1 cellular context compared by ENCODE assay signal in the genomic region with DNA sequence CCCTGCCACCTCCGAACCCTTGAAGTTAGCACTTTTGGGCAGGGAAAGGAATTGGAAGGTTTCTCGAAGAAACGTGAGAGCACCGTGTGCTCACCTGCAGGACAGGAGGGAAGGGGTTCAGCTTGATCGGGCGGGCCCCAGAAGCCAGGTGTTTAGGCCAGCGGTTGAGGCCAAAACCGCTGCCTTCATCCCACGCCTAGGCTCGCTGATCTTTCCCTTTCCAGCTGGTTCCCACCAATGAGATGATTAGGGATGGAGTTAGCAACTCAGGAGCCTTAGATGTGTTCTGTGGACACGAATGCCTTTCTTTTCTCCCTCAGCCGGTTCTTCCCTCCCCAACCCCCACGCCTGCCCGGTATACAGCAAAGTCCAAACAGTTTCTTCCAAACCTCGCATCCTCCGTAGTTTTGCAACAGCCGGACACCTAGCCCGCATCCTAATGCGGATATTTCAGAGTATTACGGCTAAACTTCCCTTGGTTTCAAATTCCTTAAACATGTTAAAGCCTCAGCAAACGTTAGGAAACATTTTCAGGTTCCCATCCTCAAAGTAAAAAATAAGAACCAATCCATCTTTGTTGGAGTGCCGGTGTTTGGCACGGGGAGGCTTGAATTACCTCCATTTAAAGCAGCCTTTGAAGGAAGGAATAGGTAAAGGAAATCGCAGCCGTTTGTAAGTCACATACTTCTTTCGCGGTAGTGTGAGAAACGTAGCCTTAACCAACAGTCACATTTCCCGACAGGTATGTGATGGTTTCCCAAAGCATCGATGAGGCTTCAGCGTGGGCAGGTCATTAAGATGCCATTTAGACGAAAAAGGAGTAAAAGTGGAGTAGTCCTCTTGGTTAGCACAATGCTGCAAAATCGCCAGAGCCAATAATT.
TF ChIP-seq lines count a peak whose summit lies in the region.

No MANE protein-coding gene starts in this region.

TF ChIP-seq in K562, 482 proteins besides CTCF, POLR2A, EP300 and RAD21 (continued from another document and continues in another):
- TF ChIP-seq, protein P1, sequence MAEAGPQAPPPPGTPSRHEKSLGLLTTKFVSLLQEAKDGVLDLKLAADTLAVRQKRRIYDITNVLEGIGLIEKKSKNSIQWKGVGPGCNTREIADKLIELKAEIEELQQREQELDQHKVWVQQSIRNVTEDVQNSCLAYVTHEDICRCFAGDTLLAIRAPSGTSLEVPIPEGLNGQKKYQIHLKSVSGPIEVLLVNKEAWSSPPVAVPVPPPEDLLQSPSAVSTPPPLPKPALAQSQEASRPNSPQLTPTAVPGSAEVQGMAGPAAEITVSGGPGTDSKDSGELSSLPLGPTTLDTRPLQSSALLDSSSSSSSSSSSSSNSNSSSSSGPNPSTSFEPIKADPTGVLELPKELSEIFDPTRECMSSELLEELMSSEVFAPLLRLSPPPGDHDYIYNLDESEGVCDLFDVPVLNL (CRISPR knock-in tag; IDR thresholded peaks at IDR 0.05; ENCODE audit: low read depth) = no peak
- TF ChIP-seq STAT5A (IDR thresholded peaks at IDR 0.05; ENCODE audit: borderline replicate concordance, low read length) = no peak
- TF ChIP-seq, protein P2, sequence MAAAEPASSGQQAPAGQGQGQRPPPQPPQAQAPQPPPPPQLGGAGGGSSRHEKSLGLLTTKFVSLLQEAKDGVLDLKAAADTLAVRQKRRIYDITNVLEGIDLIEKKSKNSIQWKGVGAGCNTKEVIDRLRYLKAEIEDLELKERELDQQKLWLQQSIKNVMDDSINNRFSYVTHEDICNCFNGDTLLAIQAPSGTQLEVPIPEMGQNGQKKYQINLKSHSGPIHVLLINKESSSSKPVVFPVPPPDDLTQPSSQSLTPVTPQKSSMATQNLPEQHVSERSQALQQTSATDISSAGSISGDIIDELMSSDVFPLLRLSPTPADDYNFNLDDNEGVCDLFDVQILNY (CRISPR knock-in tag; IDR thresholded peaks at IDR 0.05) = no peak
- 0 out of 2 replicates have a peak, but pooled peaks have one; percentile 16 for TF ChIP-seq SMARCE1 (IDR thresholded peaks at IDR 0.05)
- no peak for TF ChIP-seq ZNF253 (CRISPR knock-in tag; conservative IDR thresholded peaks at IDR 0.05)
- no peak for TF ChIP-seq ZNF133 (CRISPR knock-in tag; IDR thresholded peaks at IDR 0.05)
- TF ChIP-seq TSC22D4 (tag; IDR thresholded peaks at IDR 0.05) = no peak
- TF ChIP-seq, protein P3, sequence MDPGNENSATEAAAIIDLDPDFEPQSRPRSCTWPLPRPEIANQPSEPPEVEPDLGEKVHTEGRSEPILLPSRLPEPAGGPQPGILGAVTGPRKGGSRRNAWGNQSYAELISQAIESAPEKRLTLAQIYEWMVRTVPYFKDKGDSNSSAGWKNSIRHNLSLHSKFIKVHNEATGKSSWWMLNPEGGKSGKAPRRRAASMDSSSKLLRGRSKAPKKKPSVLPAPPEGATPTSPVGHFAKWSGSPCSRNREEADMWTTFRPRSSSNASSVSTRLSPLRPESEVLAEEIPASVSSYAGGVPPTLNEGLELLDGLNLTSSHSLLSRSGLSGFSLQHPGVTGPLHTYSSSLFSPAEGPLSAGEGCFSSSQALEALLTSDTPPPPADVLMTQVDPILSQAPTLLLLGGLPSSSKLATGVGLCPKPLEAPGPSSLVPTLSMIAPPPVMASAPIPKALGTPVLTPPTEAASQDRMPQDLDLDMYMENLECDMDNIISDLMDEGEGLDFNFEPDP (CRISPR knock-in tag; IDR thresholded peaks at IDR 0.05) = no peak
- no peak for TF ChIP-seq YY1 (IDR thresholded peaks at IDR 0.05; ENCODE audit: borderline replicate concordance in 1 of 3, control insufficient read depth in 1 of 3, extremely low read depth in 1 of 3, insufficient read depth in 3 of 3, insufficient read length in 1 of 3, insufficient replicate concordance in 2 of 3, low read depth in 1 of 3, low read length in 2 of 3)
- TF ChIP-seq, protein P4, sequence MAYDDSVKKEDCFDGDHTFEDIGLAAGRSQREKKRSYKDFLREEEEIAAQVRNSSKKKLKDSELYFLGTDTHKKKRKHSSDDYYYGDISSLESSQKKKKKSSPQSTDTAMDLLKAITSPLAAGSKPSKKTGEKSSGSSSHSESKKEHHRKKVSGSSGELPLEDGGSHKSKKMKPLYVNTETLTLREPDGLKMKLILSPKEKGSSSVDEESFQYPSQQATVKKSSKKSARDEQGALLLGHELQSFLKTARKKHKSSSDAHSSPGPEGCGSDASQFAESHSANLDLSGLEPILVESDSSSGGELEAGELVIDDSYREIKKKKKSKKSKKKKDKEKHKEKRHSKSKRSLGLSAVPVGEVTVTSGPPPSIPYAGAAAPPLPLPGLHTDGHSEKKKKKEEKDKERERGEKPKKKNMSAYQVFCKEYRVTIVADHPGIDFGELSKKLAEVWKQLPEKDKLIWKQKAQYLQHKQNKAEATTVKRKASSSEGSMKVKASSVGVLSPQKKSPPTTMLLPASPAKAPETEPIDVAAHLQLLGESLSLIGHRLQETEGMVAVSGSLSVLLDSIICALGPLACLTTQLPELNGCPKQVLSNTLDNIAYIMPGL (CRISPR knock-in tag; IDR thresholded peaks at IDR 0.05) = no peak
- TF ChIP-seq CEBPB (tag; IDR thresholded peaks at IDR 0.05) = peak; percentile 41
- TF ChIP-seq CREB1 (IDR thresholded peaks at IDR 0.05) = no peak
- TF ChIP-seq CREB1 (CRISPR knock-in tag; IDR thresholded peaks at IDR 0.05) = no peak
- no peak for TF ChIP-seq ZNF785 (CRISPR knock-in tag; IDR thresholded peaks at IDR 0.05)
- TF ChIP-seq LCOR (CRISPR knock-in tag; IDR thresholded peaks at IDR 0.05) = 0 out of 2 replicates have a peak, but pooled peaks have one; percentile 66
- TF ChIP-seq SREBF2 (CRISPR knock-in tag; IDR thresholded peaks at IDR 0.05) = no peak
- TF ChIP-seq POLR3G (IDR thresholded peaks at IDR 0.05; ENCODE audit: extremely low read depth, insufficient read length, insufficient replicate concordance) = no peak
- TF ChIP-seq RHOXF2B (CRISPR knock-in tag; conservative IDR thresholded peaks at IDR 0.05) = no peak
- TF ChIP-seq HNRNPL (IDR thresholded peaks at IDR 0.05; ENCODE audit: low read depth, low read length) = no peak
- no peak for TF ChIP-seq POU5F1 (IDR thresholded peaks at IDR 0.05; ENCODE audit: borderline replicate concordance, low read depth, low read length, partially characterized antibody)
- TF ChIP-seq KAT7 (CRISPR knock-in tag; IDR thresholded peaks at IDR 0.05; ENCODE audit: borderline replicate concordance) = no peak; the same call in 1 of the 2 replicates
- TF ChIP-seq NBN (IDR thresholded peaks at IDR 0.05; ENCODE audit: low read depth) = no peak
- TF ChIP-seq ZNF143 (CRISPR knock-in tag; IDR thresholded peaks at IDR 0.05) = no peak
- no peak for TF ChIP-seq RBM17 (IDR thresholded peaks at IDR 0.05; ENCODE audit: borderline replicate concordance, low read depth, low read length)
- TF ChIP-seq RBM15 (IDR thresholded peaks at IDR 0.05; ENCODE audit: insufficient read depth, low read length) = no peak
- TF ChIP-seq, protein P5, sequence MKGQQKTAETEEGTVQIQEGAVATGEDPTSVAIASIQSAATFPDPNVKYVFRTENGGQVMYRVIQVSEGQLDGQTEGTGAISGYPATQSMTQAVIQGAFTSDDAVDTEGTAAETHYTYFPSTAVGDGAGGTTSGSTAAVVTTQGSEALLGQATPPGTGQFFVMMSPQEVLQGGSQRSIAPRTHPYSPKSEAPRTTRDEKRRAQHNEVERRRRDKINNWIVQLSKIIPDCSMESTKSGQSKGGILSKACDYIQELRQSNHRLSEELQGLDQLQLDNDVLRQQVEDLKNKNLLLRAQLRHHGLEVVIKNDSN (CRISPR knock-in tag; IDR thresholded peaks at IDR 0.05) = no peak
- TF ChIP-seq, protein P6, sequence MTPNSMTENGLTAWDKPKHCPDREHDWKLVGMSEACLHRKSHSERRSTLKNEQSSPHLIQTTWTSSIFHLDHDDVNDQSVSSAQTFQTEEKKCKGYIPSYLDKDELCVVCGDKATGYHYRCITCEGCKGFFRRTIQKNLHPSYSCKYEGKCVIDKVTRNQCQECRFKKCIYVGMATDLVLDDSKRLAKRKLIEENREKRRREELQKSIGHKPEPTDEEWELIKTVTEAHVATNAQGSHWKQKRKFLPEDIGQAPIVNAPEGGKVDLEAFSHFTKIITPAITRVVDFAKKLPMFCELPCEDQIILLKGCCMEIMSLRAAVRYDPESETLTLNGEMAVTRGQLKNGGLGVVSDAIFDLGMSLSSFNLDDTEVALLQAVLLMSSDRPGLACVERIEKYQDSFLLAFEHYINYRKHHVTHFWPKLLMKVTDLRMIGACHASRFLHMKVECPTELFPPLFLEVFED (CRISPR knock-in tag; conservative IDR thresholded peaks at IDR 0.05) = no peak
- no peak for TF ChIP-seq BCL6 (CRISPR knock-in tag; IDR thresholded peaks at IDR 0.05)
- TF ChIP-seq, protein P7, sequence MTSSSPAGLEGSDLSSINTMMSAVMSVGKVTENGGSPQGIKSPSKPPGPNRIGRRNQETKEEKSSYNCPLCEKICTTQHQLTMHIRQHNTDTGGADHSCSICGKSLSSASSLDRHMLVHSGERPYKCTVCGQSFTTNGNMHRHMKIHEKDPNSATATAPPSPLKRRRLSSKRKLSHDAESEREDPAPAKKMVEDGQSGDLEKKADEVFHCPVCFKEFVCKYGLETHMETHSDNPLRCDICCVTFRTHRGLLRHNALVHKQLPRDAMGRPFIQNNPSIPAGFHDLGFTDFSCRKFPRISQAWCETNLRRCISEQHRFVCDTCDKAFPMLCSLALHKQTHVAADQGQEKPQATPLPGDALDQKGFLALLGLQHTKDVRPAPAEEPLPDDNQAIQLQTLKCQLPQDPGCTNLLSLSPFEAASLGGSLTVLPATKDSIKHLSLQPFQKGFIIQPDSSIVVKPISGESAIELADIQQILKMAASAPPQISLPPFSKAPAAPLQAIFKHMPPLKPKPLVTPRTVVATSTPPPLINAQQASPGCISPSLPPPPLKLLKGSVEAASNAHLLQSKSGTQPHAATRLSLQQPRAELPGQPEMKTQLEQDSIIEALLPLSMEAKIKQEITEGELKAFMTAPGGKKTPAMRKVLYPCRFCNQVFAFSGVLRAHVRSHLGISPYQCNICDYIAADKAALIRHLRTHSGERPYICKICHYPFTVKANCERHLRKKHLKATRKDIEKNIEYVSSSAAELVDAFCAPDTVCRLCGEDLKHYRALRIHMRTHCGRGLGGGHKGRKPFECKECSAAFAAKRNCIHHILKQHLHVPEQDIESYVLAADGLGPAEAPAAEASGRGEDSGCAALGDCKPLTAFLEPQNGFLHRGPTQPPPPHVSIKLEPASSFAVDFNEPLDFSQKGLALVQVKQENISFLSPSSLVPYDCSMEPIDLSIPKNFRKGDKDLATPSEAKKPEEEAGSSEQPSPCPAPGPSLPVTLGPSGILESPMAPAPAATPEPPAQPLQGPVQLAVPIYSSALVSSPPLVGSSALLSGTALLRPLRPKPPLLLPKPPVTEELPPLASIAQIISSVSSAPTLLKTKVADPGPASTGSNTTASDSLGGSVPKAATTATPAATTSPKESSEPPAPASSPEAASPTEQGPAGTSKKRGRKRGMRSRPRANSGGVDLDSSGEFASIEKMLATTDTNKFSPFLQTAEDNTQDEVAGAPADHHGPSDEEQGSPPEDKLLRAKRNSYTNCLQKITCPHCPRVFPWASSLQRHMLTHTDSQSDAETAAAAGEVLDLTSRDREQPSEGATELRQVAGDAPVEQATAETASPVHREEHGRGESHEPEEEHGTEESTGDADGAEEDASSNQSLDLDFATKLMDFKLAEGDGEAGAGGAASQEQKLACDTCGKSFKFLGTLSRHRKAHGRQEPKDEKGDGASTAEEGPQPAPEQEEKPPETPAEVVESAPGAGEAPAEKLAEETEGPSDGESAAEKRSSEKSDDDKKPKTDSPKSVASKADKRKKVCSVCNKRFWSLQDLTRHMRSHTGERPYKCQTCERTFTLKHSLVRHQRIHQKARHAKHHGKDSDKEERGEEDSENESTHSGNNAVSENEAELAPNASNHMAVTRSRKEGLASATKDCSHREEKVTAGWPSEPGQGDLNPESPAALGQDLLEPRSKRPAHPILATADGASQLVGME (CRISPR knock-in tag; IDR thresholded peaks at IDR 0.05) = peak; percentile 48; the same call in 1 of the 2 replicates
- no peak for TF ChIP-seq TAF9B (IDR thresholded peaks at IDR 0.05; ENCODE audit: partially characterized antibody)
- TF ChIP-seq BRD4 (IDR thresholded peaks at IDR 0.05) = no peak
- TF ChIP-seq ILK (tag; IDR thresholded peaks at IDR 0.05; ENCODE audit: borderline replicate concordance, low read depth) = no peak
- TF ChIP-seq NFYB (IDR thresholded peaks at IDR 0.05; ENCODE audit: extremely low read depth, insufficient read length) = peak; percentile 19
